ENCODE assay signal across 8 cellular contexts in the genomic region with DNA sequence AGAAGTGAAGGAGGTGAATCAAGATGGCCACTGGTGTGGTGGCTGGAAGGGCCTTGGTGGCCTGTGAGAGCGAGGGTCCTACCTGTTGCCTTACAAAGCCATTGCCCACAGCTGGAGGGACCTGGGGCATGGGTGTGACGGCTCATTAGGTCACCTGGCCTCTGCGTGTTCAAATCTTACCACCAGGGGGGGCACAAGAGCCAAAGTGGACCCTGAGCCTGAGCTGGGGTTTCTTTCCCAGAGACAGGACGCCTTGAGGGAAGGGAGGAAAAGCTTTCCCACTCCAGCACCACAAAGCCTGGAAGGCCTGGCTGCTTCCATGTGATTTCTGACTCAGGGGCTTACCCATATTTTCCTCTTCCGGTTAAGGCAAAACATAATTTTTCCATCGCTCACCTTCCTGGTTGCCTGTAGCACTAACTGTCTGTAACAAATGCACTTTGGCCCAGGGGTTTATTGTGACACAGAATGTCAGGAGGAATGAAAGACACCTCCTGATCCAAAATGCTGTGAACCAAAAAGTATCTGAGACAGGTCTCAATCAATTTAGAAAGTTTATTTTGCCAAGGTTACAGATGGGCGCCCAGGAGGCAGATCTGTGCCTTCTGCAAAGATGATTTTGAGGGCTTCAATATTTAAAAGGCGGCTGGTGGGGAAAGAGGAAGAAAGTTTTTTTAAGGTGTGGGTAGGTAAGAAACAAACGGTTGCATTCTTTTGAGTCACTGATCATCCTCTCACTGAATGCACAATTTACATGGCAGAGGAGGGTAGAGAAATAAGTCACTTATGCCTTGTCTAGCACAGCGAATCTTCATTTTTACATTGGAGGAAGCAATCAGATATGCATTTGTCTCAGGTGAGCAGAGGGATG.
DNase-seq lines count a peak whose midpoint lies in the region; ATAC-seq and TF ChIP-seq lines count a peak whose summit lies in the region.

No MANE protein-coding gene starts in this region.

- TF ChIP-seq CTCF in AG09309 (IDR thresholded peaks at IDR 0.05; ENCODE audit: control insufficient read depth, insufficient read depth, low read depth, low read length, missing control alignments), result peak; percentile 89

- H3K27ac ChIP-seq in layer of hippocampus (ENCODE audit: low read depth, low read length), result peak overlapping the region; percentile 16

- DNase-seq in AG09309 (ENCODE audit: low read depth), result peak; percentile 54
- peak; percentile 77 for DNase-seq in NCI-H2029 (lab: John Stamatoyannopoulos, UW)
- DNase-seq in activated CD4-positive, CD25-positive, alpha-beta regulatory T cell (lab: John Stamatoyannopoulos, UW), result peak; percentile 35 to 73 (median 52)
- DNase-seq in central memory CD4-positive, alpha-beta T cell, result peak; percentile 54
- peak; percentile 57 to 75 (median 63) for DNase-seq in stimulated activated CD4-positive, alpha-beta T cell treated with anti-CD3 and anti-CD28 coated beads, Interleukin-1b, Interleukin-23, amount 100 ng/mL, for 24 hours (ENCODE audit: low read depth in 4 of 4, low spot score in 1 of 4)

- peak; percentile 35 for ATAC-seq in GM19463 (IDR thresholded peaks at IDR 0.05; ENCODE audit: unreplicated experiment)
- ATAC-seq in HG02642 (IDR thresholded peaks at IDR 0.05; ENCODE audit: poor library complexity, unreplicated experiment), result no peak

- H3K4me3 ChIP-seq in AG09309 (ENCODE audit: control insufficient read depth, low read depth, low read length), result no peak overlapping the region

- no peaks in the 10 kb centered on the region for H3K27me3 ChIP-seq in layer of hippocampus (ENCODE audit: control insufficient read depth, insufficient read depth, low read length)
